10 cellular contexts compared by ENCODE assay signal in the genomic region with DNA sequence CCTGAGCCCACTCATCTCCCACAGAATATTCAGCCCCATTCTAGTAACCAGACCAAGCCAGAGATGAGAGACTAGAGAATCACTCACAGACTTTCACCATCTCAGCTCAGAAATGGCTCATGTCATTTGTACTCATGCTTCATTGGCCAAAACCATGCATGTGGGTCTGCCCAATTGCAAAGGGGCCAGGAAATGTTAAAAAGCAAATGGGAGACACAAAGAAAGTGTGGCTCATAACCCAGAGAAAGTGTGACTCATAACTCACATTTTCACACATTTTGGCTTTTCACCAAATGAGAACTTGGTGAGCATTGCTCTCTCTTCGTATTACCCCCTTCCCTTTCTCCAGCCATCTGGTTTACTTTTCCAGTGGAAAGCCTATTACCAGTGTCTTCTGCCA.
A peak's percentile ranks its signal among the peaks of the same experiment; 100 is the strongest.
DNase-seq lines count a peak whose midpoint lies in the region; ATAC-seq and TF ChIP-seq lines count a peak whose summit lies in the region.
"Had no signal": no experiment of that assay in that cellular context is flagged by ENCODE, and none has a peak within 500 bp of the region (broad histone marks: within the 10 kb centered on the region; RNA-seq: fewer than 3 reads in every experiment).

No MANE protein-coding gene starts in this region.

- no peaks in the 10 kb centered on the region for H3K27me3 ChIP-seq in colonic mucosa

- intact Hi-C loops in colonic mucosa (cut with DNase I) (no loop called here), left colon (cut with DNase I, micrococcal nuclease) (no loop called here)

- no peaks in the 10 kb centered on the region for H3K36me3 ChIP-seq in colonic mucosa

- H3K4me1 ChIP-seq in colonic mucosa, result no peaks in the 10 kb centered on the region

- no peak overlapping the region for H3K9ac ChIP-seq in colonic mucosa (ENCODE audit: low read depth in 2 of 2, low read length in 2 of 2)

- H3K4me3 ChIP-seq in colonic mucosa, result no peak overlapping the region

- no peak for TF ChIP-seq CTCF in colonic mucosa (IDR thresholded peaks at IDR 0.05)

- peak; percentile 79 for ATAC-seq in GM21529 (IDR thresholded peaks at IDR 0.05; ENCODE audit: unreplicated experiment)
- no peak for ATAC-seq in left colon
- ATAC-seq: Panc1 had no signal

- H3K9me3 ChIP-seq in colonic mucosa, result no peaks in the 10 kb centered on the region

- H3K27ac ChIP-seq in colonic mucosa, result no peak overlapping the region

- peak; percentile 7 to 18 for DNase-seq in activated CD4-positive, alpha-beta T cell treated with anti-CD3 and anti-CD28 coated beads, Interleukin-2, amount 50 U/mL, for 48 hours
- DNase-seq in activated CD4-positive, alpha-beta T cell treated with anti-CD3 and anti-CD28 coated beads, Interleukin-2, amount 50 U/mL, for 1 hour, result no peak
- peak; percentile 63 to 96 for DNase-seq in NCI-H446 (lab: John Stamatoyannopoulos, UW)
- DNase-seq in renal cortical epithelial cell (ENCODE audit: low read depth), result peak; percentile 48
- DNase-seq in colonic mucosa, result no peak
- DNase-seq in left colon, result no peak
- DNase-seq in cerebellar cortex (ENCODE audit: low spot score), result no peak
- DNase-seq: MM.1S had no signal

Comparison
In these comparisons a context has a peak if more than half of its experiments do, and no peak if none do; other contexts are left out.
1. DNase-seq: peak in activated CD4-positive, alpha-beta T cell treated with anti-CD3 and anti-CD28 coated beads, Interleukin-2, amount 50 U/mL, for 48 hours (2 of 2), NCI-H446 (2 of 2) and renal cortical epithelial cell (single experiment); none in activated CD4-positive, alpha-beta T cell treated with anti-CD3 and anti-CD28 coated beads, Interleukin-2, amount 50 U/mL, for 1 hour (single experiment), colonic mucosa (single experiment), left colon (0 of 2) and cerebellar cortex (single experiment).